ENCODE assay signal across 18 cellular contexts in the genomic region with DNA sequence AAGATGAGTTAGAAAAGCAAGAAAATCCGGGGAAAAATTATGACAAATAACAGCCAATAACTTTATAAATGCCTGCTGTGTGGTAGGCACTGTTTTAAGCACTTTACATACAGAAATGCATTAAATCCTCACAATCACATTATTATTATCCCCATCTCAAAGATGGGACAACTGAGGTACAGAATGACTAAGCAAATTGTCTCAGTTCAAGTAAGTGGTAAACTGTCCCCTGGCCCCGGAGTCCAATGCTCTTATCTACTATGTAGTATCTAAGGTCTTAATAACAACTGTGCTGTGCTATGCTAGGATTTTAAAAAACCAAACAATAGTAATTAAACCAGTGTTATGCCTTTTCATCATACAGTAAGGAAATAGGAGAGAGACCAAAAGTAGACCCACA.
DNase-seq lines count a peak whose midpoint lies in the region; ATAC-seq, FAIRE-seq and TF ChIP-seq lines count a peak whose summit lies in the region.
"Had no signal": no experiment of that assay in that cellular context is flagged by ENCODE, and none has a peak within 500 bp of the region (broad histone marks: within the 10 kb centered on the region; RNA-seq: fewer than 3 reads in every experiment).

No MANE protein-coding gene starts in this region.

- no peak overlapping the region for H2BK5ac ChIP-seq in IMR-90 (ENCODE audit: low read depth, low read length, poor library complexity, severe bottlenecking)

- no peak overlapping the region for H2AK9ac ChIP-seq in IMR-90 (replicated peaks; ENCODE audit: low read depth, low read length, poor library complexity)

- no peak overlapping the region for H3K4me2 ChIP-seq in mammary epithelial cell (ENCODE audit: insufficient read depth, low read depth, low read length)
- no peak overlapping the region for H3K4me2 ChIP-seq in IMR-90 (ENCODE audit: low read depth, low read length)
- no peak overlapping the region for H3K4me2 ChIP-seq in K562 (ENCODE audit: insufficient read depth, low read length)
- H3K4me2 ChIP-seq: BLaER1, GM23338 had no signal

- H3K4me3 ChIP-seq in mammary epithelial cell (replicated peaks in 1 of 3; ENCODE audit: insufficient read depth in 1 of 3, low read depth in 2 of 3, low read length in 3 of 3) (no peak overlapping the region), breast epithelium (no peak overlapping the region), IMR-90 (ENCODE audit: insufficient read depth, low read depth, low read length) (no peak overlapping the region), K562 (no peak overlapping the region)
- H3K4me3 ChIP-seq: BLaER1, GM12878, GM23338 had no signal

- BruUV-seq in mammary epithelial cell (replicated peaks; lab: Mats Ljungman, UMichigan) (no TSS peak), IMR-90 (replicated peaks; lab: Mats Ljungman, UMichigan) (no TSS peak), K562 (replicated peaks; lab: Mats Ljungman, UMichigan) (no TSS peak)

- H3K79me2 ChIP-seq in mammary epithelial cell (ENCODE audit: insufficient read depth, low read length) (no peaks in the 10 kb centered on the region), K562 (ENCODE audit: control insufficient read depth, insufficient read depth, low read length) (no peaks in the 10 kb centered on the region)

- DNase-seq in mammary epithelial cell (no peak), breast epithelium (ENCODE audit: low spot score in 2 of 2) (no peak), IMR-90 (no peak), K562 (ENCODE audit: extremely low read depth in 1 of 4, low spot score in 3 of 4) (no peak), HPDE6-E6E7 (ENCODE audit: extremely low spot score) (no peak), MV-4-11 (lab: John Stamatoyannopoulos, UW) (no peak)
- DNase-seq: Caco-2; CD4-positive, CD25-positive, alpha-beta regulatory T cell; CD8-positive, alpha-beta T cell; DMS79; GDM1; H9 had no signal

- H2AK5ac ChIP-seq in IMR-90 (ENCODE audit: low read depth, low read length) = no peak overlapping the region

- TF ChIP-seq POLR2A in breast epithelium (IDR thresholded peaks at IDR 0.05) (no peak), IMR-90 (IDR thresholded peaks at IDR 0.05; ENCODE audit: low read depth, low read length) (no peak), K562 (conservative IDR thresholded peaks at IDR 0.05) (no peak)

- no peak overlapping the region for H3K23ac ChIP-seq in IMR-90 (ENCODE audit: low read depth, low read length)

- no peak for TF ChIP-seq RAD21 in IMR-90 (IDR thresholded peaks at IDR 0.05; ENCODE audit: low read length)
- no peak for TF ChIP-seq RAD21 in K562 (CRISPR knock-in tag; conservative IDR thresholded peaks at IDR 0.05 in 1 of 2, IDR thresholded peaks at IDR 0.05 in 1 of 2)

- WGBS in mammary epithelial cell (ENCODE audit: low coverage, missing lambda C conversion rate) = 97% methylated on average over 2 of the region's 2 CpGs
- WGBS in IMR-90 (ENCODE audit: extremely low coverage in 2 of 2, insufficient read length in 1 of 2), 2 experiments = no CpG with 5 or more reads among the region's 2 CpGs
- WGBS in K562 (ENCODE audit: insufficient coverage, low coverage, missing lambda C conversion rate) = 0% methylated on average over 2 of the region's 2 CpGs

- H3K9ac ChIP-seq in mammary epithelial cell (ENCODE audit: insufficient read depth, low read length) (no peak overlapping the region), IMR-90 (ENCODE audit: low read depth, low read length) (no peak overlapping the region), K562 (ENCODE audit: insufficient read depth in 1 of 2, low read depth in 2 of 2, low read length in 2 of 2) (no peak overlapping the region)
- H3K9ac ChIP-seq: BLaER1 had no signal

- H3K79me1 ChIP-seq in IMR-90 (ENCODE audit: low read depth in 1 of 2, low read length in 2 of 2) = no peaks in the 10 kb centered on the region

- H3K27ac ChIP-seq in mammary epithelial cell (ENCODE audit: insufficient read depth, low read depth, low read length) (no peak overlapping the region), breast epithelium (no peak overlapping the region), IMR-90 (ENCODE audit: insufficient read depth, low read length) (no peak overlapping the region), K562 (ENCODE audit: extremely low read depth, low read depth, low read length) (no peak overlapping the region)
- H3K27ac ChIP-seq: 22Rv1, BLaER1, C4-2B had no signal

- H4K8ac ChIP-seq in IMR-90 (ENCODE audit: low read depth in 2 of 2, low read length in 2 of 2) = 0 out of 4 replicates have a peak overlapping the region, but pooled peaks of 1 of the 2 experiments have one; percentile 20

- H3K27me3 ChIP-seq in mammary epithelial cell (ENCODE audit: insufficient read depth, low read length) = no peaks in the 10 kb centered on the region
- H3K27me3 ChIP-seq in breast epithelium = no peaks in the 10 kb centered on the region
- H3K27me3 ChIP-seq in IMR-90 (ENCODE audit: control insufficient read depth, insufficient read depth, low read length) = no peaks in the 10 kb centered on the region
- H3K27me3 ChIP-seq in K562 (ENCODE audit: control insufficient read depth in 2 of 2, insufficient read depth in 2 of 2, low read length in 2 of 2) = no peaks in the 10 kb centered on the region
- H3K27me3 ChIP-seq: BLaER1 had no signal

- no peaks in the 10 kb centered on the region for H3K9me3 ChIP-seq in mammary epithelial cell (replicated peaks; ENCODE audit: insufficient read depth, low read length)
- H3K9me3 ChIP-seq in breast epithelium = no peaks in the 10 kb centered on the region
- no peaks in the 10 kb centered on the region for H3K9me3 ChIP-seq in IMR-90 (ENCODE audit: control insufficient read depth, insufficient read depth, low read length)
- no peaks in the 10 kb centered on the region for H3K9me3 ChIP-seq in K562 (replicated peaks; ENCODE audit: control insufficient read depth, insufficient read depth, low read depth, low read length)
- H3K9me3 ChIP-seq: BLaER1, Caco-2 had no signal

- H3K9me1 ChIP-seq in IMR-90 (ENCODE audit: insufficient read depth, low read length) (no peaks in the 10 kb centered on the region), K562 (ENCODE audit: control insufficient read depth, insufficient read depth, low read length) (no peaks in the 10 kb centered on the region)

- no peak overlapping the region for H2BK20ac ChIP-seq in IMR-90 (ENCODE audit: low read depth, low read length)

- no peaks in the 10 kb centered on the region for H3K4me1 ChIP-seq in mammary epithelial cell (ENCODE audit: insufficient read depth, low read length)
- H3K4me1 ChIP-seq in breast epithelium = no peaks in the 10 kb centered on the region
- H3K4me1 ChIP-seq in IMR-90 (ENCODE audit: control insufficient read depth, insufficient read depth, low read length) = peaks cover 4% of the 10 kb centered on the region; the same call in 1 of the 2 replicates
- no peaks in the 10 kb centered on the region for H3K4me1 ChIP-seq in K562 (replicated peaks in 1 of 2; ENCODE audit: control insufficient read depth in 2 of 2, insufficient read depth in 2 of 2, low read length in 2 of 2)
- H3K4me1 ChIP-seq: BLaER1, Caco-2 had no signal

- ATAC-seq in IMR-90 (ENCODE audit: low read depth) (no peak), K562 (no peak)
- ATAC-seq: CD8-positive, alpha-beta T cell; GM12878; GM23338; HCT116 had no signal

- intact Hi-C loops in mammary epithelial cell (cut with micrococcal nuclease) (no loop called here), breast epithelium (cut with DNase I; ENCODE audit: low total_unique reads) (no loop called here), IMR-90 (cut with micrococcal nuclease) (no loop called here), K562 (cut with micrococcal nuclease) (no loop called here)

- in situ Hi-C loops in mammary epithelial cell (cut with MboI; ENCODE audit: low sequenced_read_pairs in 2 of 2) (no loop called here), IMR-90 (cut with MboI; ENCODE audit: low sequenced_read_pairs) (no loop called here), K562 (cut with MboI) (no loop called here)

- H3K14ac ChIP-seq in IMR-90 (replicated peaks; ENCODE audit: low read depth, low read length) = no peak overlapping the region

- dilution Hi-C loops in mammary epithelial cell (cut with HindIII; ENCODE audit: low sequenced_read_pairs) = no loop called here
- dilution Hi-C loops in IMR-90 (cut with HindIII; ENCODE audit: low sequenced_read_pairs, unreplicated experiment) = no loop called here

- H2BK120ac ChIP-seq in IMR-90 (ENCODE audit: low read depth, low read length) = no peak overlapping the region

- no peak overlapping the region for H3K4ac ChIP-seq in IMR-90 (ENCODE audit: low read depth, low read length)

- CTCF ChIA-PET in mammary epithelial cell (lab: Charles Lee; ENCODE audit: low non-redundant PET) (no interaction called here), IMR-90 (lab: Yijun Ruan, JAX) (no interaction called here), K562 (lab: Yijun Ruan, JAX; ENCODE audit: low intra/inter-chr PET ratio) (no interaction called here)

- H3K56ac ChIP-seq in IMR-90 (ENCODE audit: extremely low read depth, insufficient read depth, low read length) = no peak overlapping the region

- H3K18ac ChIP-seq in IMR-90 (ENCODE audit: low read depth, low read length) = no peak overlapping the region

- H2AFZ ChIP-seq in mammary epithelial cell (ENCODE audit: low read depth, low read length) (peak overlapping the region; percentile 27), IMR-90 (replicated peaks; ENCODE audit: low read length, poor library complexity) (no peak overlapping the region), K562 (ENCODE audit: low read depth, low read length) (no peak overlapping the region)
- H2AFZ ChIP-seq: GM23338 had no signal

- H3K36me3 ChIP-seq in mammary epithelial cell (ENCODE audit: insufficient read depth, low read length) (no peaks in the 10 kb centered on the region), breast epithelium (no peaks in the 10 kb centered on the region), IMR-90 (ENCODE audit: control insufficient read depth, insufficient read depth, low read length) (no peaks in the 10 kb centered on the region), K562 (ENCODE audit: control insufficient read depth, insufficient read depth, low read length) (no peaks in the 10 kb centered on the region)
- H3K36me3 ChIP-seq: BLaER1 had no signal

- H4K20me1 ChIP-seq in mammary epithelial cell (ENCODE audit: insufficient read depth, low read length) = no peaks in the 10 kb centered on the region
- no peaks in the 10 kb centered on the region for H4K20me1 ChIP-seq in IMR-90 (ENCODE audit: insufficient read depth, low read length)
- no peaks in the 10 kb centered on the region for H4K20me1 ChIP-seq in K562 (replicated peaks; ENCODE audit: control insufficient read depth, insufficient read depth, low read length)
- H4K20me1 ChIP-seq: BLaER1 had no signal

- no peak for TF ChIP-seq EP300 in K562 (IDR thresholded peaks at IDR 0.05; ENCODE audit: low read length)

- TF ChIP-seq CTCF in mammary epithelial cell (conservative IDR thresholded peaks at IDR 0.05 in 1 of 2, IDR thresholded peaks at IDR 0.05 in 1 of 2; ENCODE audit: extremely low read depth in 1 of 2, insufficient read depth in 1 of 2, low read depth in 1 of 2, low read length in 2 of 2) = no peak
- no peak for TF ChIP-seq CTCF in breast epithelium (IDR thresholded peaks at IDR 0.05)
- no peak for TF ChIP-seq CTCF in IMR-90 (conservative IDR thresholded peaks at IDR 0.05; ENCODE audit: low read depth, low read length)
- no peak for TF ChIP-seq CTCF in K562 (IDR thresholded peaks at IDR 0.05 in 2 of 3, conservative IDR thresholded peaks at IDR 0.05 in 1 of 3; ENCODE audit: insufficient read depth in 2 of 3, low read depth in 1 of 3, low read length in 3 of 3)

- H4K91ac ChIP-seq in IMR-90 (ENCODE audit: insufficient read depth, low read depth, low read length) = no peak overlapping the region; the same call in 1 of the 2 replicates

- POLR2A ChIA-PET in IMR-90 (lab: Charles Lee; ENCODE audit: unreplicated experiment) = interaction anchor here (0.5 kb wide), 1 partner anchor 27 kb away, joined by 3 read pairs; no protein-coding TSS in a partner anchor
- POLR2A ChIA-PET in K562 (lab: Yijun Ruan, JAX) = no interaction called here

- FAIRE-seq in K562 (lab: Jason Lieb, UNC) = no peak
- FAIRE-seq: GM12878 had no signal

- H2BK15ac ChIP-seq in IMR-90 (ENCODE audit: low read depth, low read length) = no peak overlapping the region

- H4K5ac ChIP-seq in IMR-90 (ENCODE audit: low read depth, low read length) = no peak overlapping the region
